In genomic region chr14:22885975-22886374, GRCh38 we compare ENCODE assay signal across 1 cellular context.
TF ChIP-seq lines count a peak whose summit lies in the region.

No MANE protein-coding gene starts in this region.

TF ChIP-seq in GM23338, 12 proteins besides CTCF, POLR2A, EP300 and RAD21:
- TF ChIP-seq, protein P1, sequence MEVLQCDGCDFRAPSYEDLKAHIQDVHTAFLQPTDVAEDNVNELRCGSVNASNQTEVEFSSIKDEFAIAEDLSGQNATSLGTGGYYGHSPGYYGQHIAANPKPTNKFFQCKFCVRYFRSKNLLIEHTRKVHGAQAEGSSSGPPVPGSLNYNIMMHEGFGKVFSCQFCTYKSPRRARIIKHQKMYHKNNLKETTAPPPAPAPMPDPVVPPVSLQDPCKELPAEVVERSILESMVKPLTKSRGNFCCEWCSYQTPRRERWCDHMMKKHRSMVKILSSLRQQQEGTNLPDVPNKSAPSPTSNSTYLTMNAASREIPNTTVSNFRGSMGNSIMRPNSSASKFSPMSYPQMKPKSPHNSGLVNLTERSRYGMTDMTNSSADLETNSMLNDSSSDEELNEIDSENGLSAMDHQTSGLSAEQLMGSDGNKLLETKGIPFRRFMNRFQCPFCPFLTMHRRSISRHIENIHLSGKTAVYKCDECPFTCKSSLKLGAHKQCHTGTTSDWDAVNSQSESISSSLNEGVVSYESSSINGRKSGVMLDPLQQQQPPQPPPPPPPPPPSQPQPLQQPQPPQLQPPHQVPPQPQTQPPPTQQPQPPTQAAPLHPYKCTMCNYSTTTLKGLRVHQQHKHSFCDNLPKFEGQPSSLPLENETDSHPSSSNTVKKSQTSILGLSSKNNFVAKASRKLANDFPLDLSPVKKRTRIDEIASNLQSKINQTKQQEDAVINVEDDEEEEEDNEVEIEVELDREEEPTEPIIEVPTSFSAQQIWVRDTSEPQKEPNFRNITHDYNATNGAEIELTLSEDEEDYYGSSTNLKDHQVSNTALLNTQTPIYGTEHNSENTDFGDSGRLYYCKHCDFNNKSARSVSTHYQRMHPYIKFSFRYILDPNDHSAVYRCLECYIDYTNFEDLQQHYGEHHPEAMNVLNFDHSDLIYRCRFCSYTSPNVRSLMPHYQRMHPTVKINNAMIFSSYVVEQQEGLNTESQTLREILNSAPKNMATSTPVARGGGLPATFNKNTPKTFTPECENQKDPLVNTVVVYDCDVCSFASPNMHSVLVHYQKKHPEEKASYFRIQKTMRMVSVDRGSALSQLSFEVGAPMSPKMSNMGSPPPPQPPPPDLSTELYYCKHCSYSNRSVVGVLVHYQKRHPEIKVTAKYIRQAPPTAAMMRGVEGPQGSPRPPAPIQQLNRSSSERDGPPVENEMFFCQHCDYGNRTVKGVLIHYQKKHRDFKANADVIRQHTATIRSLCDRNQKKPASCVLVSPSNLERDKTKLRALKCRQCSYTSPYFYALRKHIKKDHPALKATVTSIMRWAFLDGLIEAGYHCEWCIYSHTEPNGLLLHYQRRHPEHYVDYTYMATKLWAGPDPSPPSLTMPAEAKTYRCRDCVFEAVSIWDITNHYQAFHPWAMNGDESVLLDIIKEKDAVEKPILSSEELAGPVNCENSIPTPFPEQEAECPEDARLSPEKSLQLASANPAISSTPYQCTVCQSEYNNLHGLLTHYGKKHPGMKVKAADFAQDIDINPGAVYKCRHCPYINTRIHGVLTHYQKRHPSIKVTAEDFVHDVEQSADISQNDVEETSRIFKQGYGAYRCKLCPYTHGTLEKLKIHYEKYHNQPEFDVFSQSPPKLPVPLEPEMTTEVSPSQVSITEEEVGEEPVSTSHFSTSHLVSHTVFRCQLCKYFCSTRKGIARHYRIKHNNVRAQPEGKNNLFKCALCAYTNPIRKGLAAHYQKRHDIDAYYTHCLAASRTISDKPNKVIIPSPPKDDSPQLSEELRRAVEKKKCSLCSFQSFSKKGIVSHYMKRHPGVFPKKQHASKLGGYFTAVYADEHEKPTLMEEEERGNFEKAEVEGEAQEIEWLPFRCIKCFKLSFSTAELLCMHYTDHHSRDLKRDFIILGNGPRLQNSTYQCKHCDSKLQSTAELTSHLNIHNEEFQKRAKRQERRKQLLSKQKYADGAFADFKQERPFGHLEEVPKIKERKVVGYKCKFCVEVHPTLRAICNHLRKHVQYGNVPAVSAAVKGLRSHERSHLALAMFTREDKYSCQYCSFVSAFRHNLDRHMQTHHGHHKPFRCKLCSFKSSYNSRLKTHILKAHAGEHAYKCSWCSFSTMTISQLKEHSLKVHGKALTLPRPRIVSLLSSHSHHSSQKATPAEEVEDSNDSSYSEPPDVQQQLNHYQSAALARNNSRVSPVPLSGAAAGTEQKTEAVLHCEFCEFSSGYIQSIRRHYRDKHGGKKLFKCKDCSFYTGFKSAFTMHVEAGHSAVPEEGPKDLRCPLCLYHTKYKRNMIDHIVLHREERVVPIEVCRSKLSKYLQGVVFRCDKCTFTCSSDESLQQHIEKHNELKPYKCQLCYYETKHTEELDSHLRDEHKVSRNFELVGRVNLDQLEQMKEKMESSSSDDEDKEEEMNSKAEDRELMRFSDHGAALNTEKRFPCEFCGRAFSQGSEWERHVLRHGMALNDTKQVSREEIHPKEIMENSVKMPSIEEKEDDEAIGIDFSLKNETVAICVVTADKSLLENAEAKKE (CRISPR knock-in tag; IDR thresholded peaks at IDR 0.05): no peak
- TF ChIP-seq, protein P2, sequence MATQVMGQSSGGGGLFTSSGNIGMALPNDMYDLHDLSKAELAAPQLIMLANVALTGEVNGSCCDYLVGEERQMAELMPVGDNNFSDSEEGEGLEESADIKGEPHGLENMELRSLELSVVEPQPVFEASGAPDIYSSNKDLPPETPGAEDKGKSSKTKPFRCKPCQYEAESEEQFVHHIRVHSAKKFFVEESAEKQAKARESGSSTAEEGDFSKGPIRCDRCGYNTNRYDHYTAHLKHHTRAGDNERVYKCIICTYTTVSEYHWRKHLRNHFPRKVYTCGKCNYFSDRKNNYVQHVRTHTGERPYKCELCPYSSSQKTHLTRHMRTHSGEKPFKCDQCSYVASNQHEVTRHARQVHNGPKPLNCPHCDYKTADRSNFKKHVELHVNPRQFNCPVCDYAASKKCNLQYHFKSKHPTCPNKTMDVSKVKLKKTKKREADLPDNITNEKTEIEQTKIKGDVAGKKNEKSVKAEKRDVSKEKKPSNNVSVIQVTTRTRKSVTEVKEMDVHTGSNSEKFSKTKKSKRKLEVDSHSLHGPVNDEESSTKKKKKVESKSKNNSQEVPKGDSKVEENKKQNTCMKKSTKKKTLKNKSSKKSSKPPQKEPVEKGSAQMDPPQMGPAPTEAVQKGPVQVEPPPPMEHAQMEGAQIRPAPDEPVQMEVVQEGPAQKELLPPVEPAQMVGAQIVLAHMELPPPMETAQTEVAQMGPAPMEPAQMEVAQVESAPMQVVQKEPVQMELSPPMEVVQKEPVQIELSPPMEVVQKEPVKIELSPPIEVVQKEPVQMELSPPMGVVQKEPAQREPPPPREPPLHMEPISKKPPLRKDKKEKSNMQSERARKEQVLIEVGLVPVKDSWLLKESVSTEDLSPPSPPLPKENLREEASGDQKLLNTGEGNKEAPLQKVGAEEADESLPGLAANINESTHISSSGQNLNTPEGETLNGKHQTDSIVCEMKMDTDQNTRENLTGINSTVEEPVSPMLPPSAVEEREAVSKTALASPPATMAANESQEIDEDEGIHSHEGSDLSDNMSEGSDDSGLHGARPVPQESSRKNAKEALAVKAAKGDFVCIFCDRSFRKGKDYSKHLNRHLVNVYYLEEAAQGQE (IDR thresholded peaks at IDR 0.05; ENCODE audit: unreplicated experiment): no peak
- TF ChIP-seq NANOG (IDR thresholded peaks at IDR 0.05; ENCODE audit: borderline replicate concordance) (no peak), ZNF114 (CRISPR knock-in tag; IDR thresholded peaks at IDR 0.05) (no peak), EZH2 (IDR thresholded peaks at IDR 0.05; ENCODE audit: low read depth, unreplicated experiment) (no peak), CREB1 (CRISPR knock-in tag; IDR thresholded peaks at IDR 0.05; ENCODE audit: low read depth) (no peak), ZNF331 (CRISPR knock-in tag; IDR thresholded peaks at IDR 0.05; ENCODE audit: low read depth) (no peak), ETS1 (IDR thresholded peaks at IDR 0.05) (no peak), JUNB (IDR thresholded peaks at IDR 0.05; ENCODE audit: unreplicated experiment) (no peak), POLR2AphosphoS5 (IDR thresholded peaks at IDR 0.05; ENCODE audit: low read depth) (no peak), STAT1 (IDR thresholded peaks at IDR 0.05; ENCODE audit: unreplicated experiment) (no peak), EZH2phosphoT487 (IDR thresholded peaks at IDR 0.05; ENCODE audit: unreplicated experiment) (no peak)
